In the genomic region with DNA sequence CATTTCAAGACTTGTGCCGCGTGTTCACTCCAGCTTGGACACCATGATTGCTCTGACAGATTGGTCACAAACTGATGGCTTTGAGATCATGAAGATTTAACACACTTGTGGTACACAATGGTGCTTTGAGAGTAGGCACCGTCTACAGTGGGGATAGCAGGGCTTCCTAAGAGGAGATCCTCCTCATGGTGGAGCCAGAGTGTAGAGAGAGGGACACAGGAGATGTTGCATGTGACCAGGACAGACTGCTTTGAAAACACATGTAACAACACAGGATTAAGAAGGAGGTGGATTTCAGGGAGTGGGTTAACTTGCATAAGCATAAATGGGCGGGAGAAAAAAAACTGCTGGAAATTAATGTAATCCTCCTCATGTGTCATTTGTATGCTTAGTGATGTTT, we compare ENCODE assay signal across 2 cellular contexts.
TF ChIP-seq lines count a peak whose summit lies in the region.

No MANE protein-coding gene starts in this region.

TF ChIP-seq in SK-N-SH, 30 proteins besides CTCF, POLR2A, EP300 and RAD21 (continued from another document):
- TF ChIP-seq, protein P1, sequence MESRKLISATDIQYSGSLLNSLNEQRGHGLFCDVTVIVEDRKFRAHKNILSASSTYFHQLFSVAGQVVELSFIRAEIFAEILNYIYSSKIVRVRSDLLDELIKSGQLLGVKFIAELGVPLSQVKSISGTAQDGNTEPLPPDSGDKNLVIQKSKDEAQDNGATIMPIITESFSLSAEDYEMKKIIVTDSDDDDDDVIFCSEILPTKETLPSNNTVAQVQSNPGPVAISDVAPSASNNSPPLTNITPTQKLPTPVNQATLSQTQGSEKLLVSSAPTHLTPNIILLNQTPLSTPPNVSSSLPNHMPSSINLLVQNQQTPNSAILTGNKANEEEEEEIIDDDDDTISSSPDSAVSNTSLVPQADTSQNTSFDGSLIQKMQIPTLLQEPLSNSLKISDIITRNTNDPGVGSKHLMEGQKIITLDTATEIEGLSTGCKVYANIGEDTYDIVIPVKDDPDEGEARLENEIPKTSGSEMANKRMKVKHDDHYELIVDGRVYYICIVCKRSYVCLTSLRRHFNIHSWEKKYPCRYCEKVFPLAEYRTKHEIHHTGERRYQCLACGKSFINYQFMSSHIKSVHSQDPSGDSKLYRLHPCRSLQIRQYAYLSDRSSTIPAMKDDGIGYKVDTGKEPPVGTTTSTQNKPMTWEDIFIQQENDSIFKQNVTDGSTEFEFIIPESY (IDR thresholded peaks at IDR 0.05; ENCODE audit: borderline replicate concordance, low read depth), result no peak

TF ChIP-seq in SK-N-SH treated with all-trans-retinoic acid at 6 μM for 48 hours, 23 proteins besides CTCF, POLR2A, EP300 and RAD21 (continued from another document):
- TF ChIP-seq, protein P2, sequence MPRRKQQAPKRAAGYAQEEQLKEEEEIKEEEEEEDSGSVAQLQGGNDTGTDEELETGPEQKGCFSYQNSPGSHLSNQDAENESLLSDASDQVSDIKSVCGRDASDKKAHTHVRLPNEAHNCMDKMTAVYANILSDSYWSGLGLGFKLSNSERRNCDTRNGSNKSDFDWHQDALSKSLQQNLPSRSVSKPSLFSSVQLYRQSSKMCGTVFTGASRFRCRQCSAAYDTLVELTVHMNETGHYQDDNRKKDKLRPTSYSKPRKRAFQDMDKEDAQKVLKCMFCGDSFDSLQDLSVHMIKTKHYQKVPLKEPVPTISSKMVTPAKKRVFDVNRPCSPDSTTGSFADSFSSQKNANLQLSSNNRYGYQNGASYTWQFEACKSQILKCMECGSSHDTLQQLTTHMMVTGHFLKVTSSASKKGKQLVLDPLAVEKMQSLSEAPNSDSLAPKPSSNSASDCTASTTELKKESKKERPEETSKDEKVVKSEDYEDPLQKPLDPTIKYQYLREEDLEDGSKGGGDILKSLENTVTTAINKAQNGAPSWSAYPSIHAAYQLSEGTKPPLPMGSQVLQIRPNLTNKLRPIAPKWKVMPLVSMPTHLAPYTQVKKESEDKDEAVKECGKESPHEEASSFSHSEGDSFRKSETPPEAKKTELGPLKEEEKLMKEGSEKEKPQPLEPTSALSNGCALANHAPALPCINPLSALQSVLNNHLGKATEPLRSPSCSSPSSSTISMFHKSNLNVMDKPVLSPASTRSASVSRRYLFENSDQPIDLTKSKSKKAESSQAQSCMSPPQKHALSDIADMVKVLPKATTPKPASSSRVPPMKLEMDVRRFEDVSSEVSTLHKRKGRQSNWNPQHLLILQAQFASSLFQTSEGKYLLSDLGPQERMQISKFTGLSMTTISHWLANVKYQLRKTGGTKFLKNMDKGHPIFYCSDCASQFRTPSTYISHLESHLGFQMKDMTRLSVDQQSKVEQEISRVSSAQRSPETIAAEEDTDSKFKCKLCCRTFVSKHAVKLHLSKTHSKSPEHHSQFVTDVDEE (CRISPR knock-in tag; IDR thresholded peaks at IDR 0.05), result no peak
- TF ChIP-seq CSDC2 (CRISPR knock-in tag; IDR thresholded peaks at IDR 0.05), result no peak
- TF ChIP-seq ZFP30 (CRISPR knock-in tag; IDR thresholded peaks at IDR 0.05), result no peak
- TF ChIP-seq ZNF8 (CRISPR knock-in tag; IDR thresholded peaks at IDR 0.05), result no peak
- no peak for TF ChIP-seq ZNF70 (CRISPR knock-in tag; IDR thresholded peaks at IDR 0.05)
- TF ChIP-seq PPARA (CRISPR knock-in tag; IDR thresholded peaks at IDR 0.05; ENCODE audit: borderline replicate concordance), result no peak
